8 cellular contexts compared by ENCODE assay signal in the genomic region with DNA sequence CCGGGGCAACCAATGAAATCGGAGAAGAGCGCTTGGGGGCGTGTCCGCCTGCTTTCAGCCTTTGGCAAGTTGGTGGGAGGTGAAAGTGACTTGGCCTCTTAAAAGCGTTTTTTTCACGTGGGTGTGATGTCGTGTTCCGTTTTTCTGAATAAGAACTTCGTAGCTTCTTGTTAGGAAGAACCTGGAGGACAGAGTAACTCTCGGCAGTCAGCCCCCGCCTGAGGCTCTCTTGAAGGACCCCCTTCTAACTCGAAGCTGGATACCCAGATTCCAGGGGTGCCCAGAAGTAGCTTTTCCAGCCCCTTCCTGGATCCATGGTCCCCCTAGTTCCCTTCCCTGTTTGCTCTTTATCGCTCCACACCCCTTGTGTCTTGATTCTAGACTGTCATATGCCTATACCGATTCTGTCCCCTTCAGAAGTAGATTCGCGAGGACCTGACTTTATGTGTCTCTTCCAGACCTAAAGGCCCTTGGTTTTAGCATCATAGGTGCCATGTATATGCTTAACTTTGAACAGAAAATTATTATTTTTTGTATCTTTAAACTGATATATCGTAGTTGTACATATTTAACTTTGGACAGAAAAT. TPM values are rescaled to one million over a fixed set of nuclear protein-coding genes. Genes with fewer than 3 reads are reported as not detected.
DNase-seq lines count a peak whose midpoint lies in the region; ATAC-seq and TF ChIP-seq lines count a peak whose summit lies in the region.

No MANE protein-coding gene starts in this region.

- DNase-seq in AG04450 (ENCODE audit: low read depth, low spot score) (no peak), brain microvascular endothelial cell (no peak), lower lobe of right lung (peak; percentile 98), upper lobe of left lung (peak in 1 of 2 donors; percentile 71), HCEC 1CT (no peak), DMS 273 (lab: John Stamatoyannopoulos, UW; ENCODE audit: unreplicated experiment) (no peak), NCI-H2081 treated with DMSO at 0.1 percent for 48 hours (lab: John Stamatoyannopoulos, UW) (no peak)

- H3K9me3 ChIP-seq in AG04450 (ENCODE audit: control insufficient read depth, insufficient read depth, low read length): peaks cover 2% of the 10 kb centered on the region; the same call in 1 of the 2 replicates
- no peaks in the 10 kb centered on the region for H3K9me3 ChIP-seq in HUES6 (ENCODE audit: control insufficient read depth, insufficient read depth, low read depth, low read length)
- H3K9me3 ChIP-seq in lower lobe of right lung: no peaks in the 10 kb centered on the region
- H3K9me3 ChIP-seq in upper lobe of left lung: no peaks in the 10 kb centered on the region

- intact Hi-C loops in lower lobe of right lung (cut with DNase I): no loop called here

- 12 to 14% methylated on average over 18 of the region's 18 CpGs for WGBS in upper lobe of left lung, 2 donors

- CTCF ChIA-PET in AG04450 (lab: Charles Lee): interaction anchor here (1.1 kb wide), 1 partner anchor 79 kb away, joined by 3 read pairs; no protein-coding TSS in a partner anchor

- TF ChIP-seq CTCF in AG04450 (IDR thresholded peaks at IDR 0.05; ENCODE audit: low read depth, low read length) (no peak), brain microvascular endothelial cell (IDR thresholded peaks at IDR 0.05; ENCODE audit: low read depth, low read length, missing control alignments) (no peak), lower lobe of right lung (IDR thresholded peaks at IDR 0.05) (no peak), upper lobe of left lung (IDR thresholded peaks at IDR 0.05) (no peak)

- H3K4me1 ChIP-seq in HUES6 (ENCODE audit: control insufficient read depth, insufficient read depth, low read length) (peaks cover 3% of the 10 kb centered on the region; the same call in 1 of the 2 replicates), lower lobe of right lung (peaks cover 41% of the 10 kb centered on the region), upper lobe of left lung (peaks cover 25 to 41% (median 37%) of the 10 kb centered on the region in 4 donors)

- in situ Hi-C loops in brain microvascular endothelial cell (cut with HindIII; ENCODE audit: low pct_ligation_motif_present, low sequenced_read_pairs): no loop called here

- peak in 1 of 2 donors; percentile 0 for ATAC-seq in lower lobe of right lung
- ATAC-seq in upper lobe of left lung (ENCODE audit: low FRiP score in 2 of 2): peak in 1 of 2 donors; percentile 0

- peak overlapping the region; percentile 78 for H3K9ac ChIP-seq in HUES6 (ENCODE audit: low read length)

- H3K36me3 ChIP-seq in HUES6 (ENCODE audit: control insufficient read depth, insufficient read depth, low read length): peaks cover 8% of the 10 kb centered on the region; the same call in 1 of the 2 replicates
- no peaks in the 10 kb centered on the region for H3K36me3 ChIP-seq in brain microvascular endothelial cell (replicated peaks)
- no peaks in the 10 kb centered on the region for H3K36me3 ChIP-seq in lower lobe of right lung
- no peaks in the 10 kb centered on the region for H3K36me3 ChIP-seq in upper lobe of left lung

- TF ChIP-seq EP300 in upper lobe of left lung (IDR thresholded peaks at IDR 0.05): no peak

- H3K4me3 ChIP-seq in AG04450 (ENCODE audit: low read depth, low read length) (peak overlapping the region; percentile 59), HUES6 (ENCODE audit: low read depth, low read length) (peak overlapping the region; percentile 76), brain microvascular endothelial cell (ENCODE audit: low read depth, low read length) (peak overlapping the region; percentile 58), lower lobe of right lung (peak overlapping the region; percentile 83), upper lobe of left lung (peak overlapping the region; percentile 11 to 81 (median 54))

- peak overlapping the region; percentile 90 for H3K27ac ChIP-seq in AG04450 (ENCODE audit: low read depth, low read length)
- H3K27ac ChIP-seq in HUES6 (ENCODE audit: low read depth, low read length): no peak overlapping the region
- peak overlapping the region; percentile 59 for H3K27ac ChIP-seq in brain microvascular endothelial cell
- H3K27ac ChIP-seq in lower lobe of right lung: peak overlapping the region; percentile 93
- peak overlapping the region; percentile 87 to 91 (median 89) for H3K27ac ChIP-seq in upper lobe of left lung

- no peaks in the 10 kb centered on the region for H3K27me3 ChIP-seq in AG04450 (ENCODE audit: control insufficient read depth, insufficient read depth, low read length)
- no peaks in the 10 kb centered on the region for H3K27me3 ChIP-seq in HUES6 (ENCODE audit: control insufficient read depth, insufficient read depth, low read length)
- H3K27me3 ChIP-seq in brain microvascular endothelial cell (replicated peaks): no peaks in the 10 kb centered on the region
- no peaks in the 10 kb centered on the region for H3K27me3 ChIP-seq in lower lobe of right lung (ENCODE audit: low read depth)
- H3K27me3 ChIP-seq in upper lobe of left lung: no peaks in the 10 kb centered on the region

- POLR2A ChIA-PET in AG04450 (lab: Yijun Ruan, JAX): interaction anchor here (0.7 to 1.6 kb wide), 6 partner anchors 43 to 711 kb away, joined by 3 to 9 read pairs (median 7); partner anchors contain the start of gene PATL1

- peak in 3 of 4 donors; percentile 45 to 60 (median 45) for TF ChIP-seq POLR2A in upper lobe of left lung (IDR thresholded peaks at IDR 0.05)

RNA-seq across cellular contexts. Expression of gene OSBP, which starts 0.9 kb away (rescaled TPM):
- 28.4 and 30.4 TPM in 2 replicates for polyA plus RNA-seq in AG04450 (2011; rRNA removed)
- polyA minus RNA-seq in AG04450 (2011; rRNA and poly(A)+ RNA removed): 28.4 and 35.0 TPM in 2 replicates
- total RNA-seq in lower lobe of right lung (37.7 TPM), upper lobe of left lung (10 to 100 TPM; 24.4 to 52.6 (median 35.0) TPM)

RNA-seq across cellular contexts. Expression of gene PATL1, which starts 52.3 kb away (rescaled TPM):
- 36.4 and 43.9 TPM in 2 replicates for polyA plus RNA-seq in AG04450 (2011; rRNA removed)
- polyA minus RNA-seq in AG04450 (2011; rRNA and poly(A)+ RNA removed): 20.0 and 23.0 TPM in 2 replicates
- total RNA-seq in lower lobe of right lung (38.2 TPM), upper lobe of left lung (10 to 100 TPM; 13.4 to 34.5 (median 23.7) TPM)
